In genomic region chr1:117654485-117655219, GRCh38 we compare ENCODE assay signal across 8 cellular contexts. TPM values are rescaled to one million over a fixed set of nuclear protein-coding genes. Genes with fewer than 3 reads are reported as not detected.
DNase-seq lines count a peak whose midpoint lies in the region; ATAC-seq and TF ChIP-seq lines count a peak whose summit lies in the region.

No MANE protein-coding gene starts in this region.

- H3K4me1 ChIP-seq in foreskin keratinocyte = peaks cover 4% of the 10 kb centered on the region
- H3K4me1 ChIP-seq in gastrocnemius medialis = peaks cover 33 to 35% of the 10 kb centered on the region in 2 donors

- no peaks in the 10 kb centered on the region for H3K27me3 ChIP-seq in foreskin keratinocyte
- no peaks in the 10 kb centered on the region for H3K27me3 ChIP-seq in gastrocnemius medialis

- peak; percentile 81 for ATAC-seq in GM18519 (IDR thresholded peaks at IDR 0.05; ENCODE audit: low FRiP score, unreplicated experiment)
- peak; percentile 84 for ATAC-seq in GM21786 (IDR thresholded peaks at IDR 0.05; ENCODE audit: unreplicated experiment)
- no peak for ATAC-seq in foreskin keratinocyte
- no peak for ATAC-seq in gastrocnemius medialis

- in situ Hi-C loops in gastrocnemius medialis (cut with MboI; ENCODE audit: low sequenced_read_pairs in 4 of 4) = no loop called here

- TF ChIP-seq CTCF in foreskin keratinocyte (conservative IDR thresholded peaks at IDR 0.05) = no peak
- no peak for TF ChIP-seq CTCF in gastrocnemius medialis (IDR thresholded peaks at IDR 0.05 in 4 of 5, conservative IDR thresholded peaks at IDR 0.05 in 1 of 5)

- H3K9me3 ChIP-seq in gastrocnemius medialis = no peaks in the 10 kb centered on the region

- H3K36me3 ChIP-seq in gastrocnemius medialis = no peaks in the 10 kb centered on the region

- no peak for TF ChIP-seq POLR2A in gastrocnemius medialis (IDR thresholded peaks at IDR 0.05)

- intact Hi-C loops in gastrocnemius medialis (cut with DNase I; ENCODE audit: low total_unique reads) = no loop called here

- peak; percentile 33 for DNase-seq in NCI-H2107 (lab: John Stamatoyannopoulos, UW)
- peak; percentile 10 to 47 for DNase-seq in foreskin keratinocyte
- DNase-seq in SIG-M5 (lab: John Stamatoyannopoulos, UW) = no peak
- no peak for DNase-seq in globus pallidus (ENCODE audit: low spot score)
- DNase-seq in gastrocnemius medialis = no peak
- DNase-seq in NCI-H128 (lab: John Stamatoyannopoulos, UW; ENCODE audit: unreplicated experiment) = no peak

- no peak overlapping the region for H3K27ac ChIP-seq in foreskin keratinocyte
- H3K27ac ChIP-seq in gastrocnemius medialis = no peak overlapping the region

- H3K4me3 ChIP-seq in gastrocnemius medialis = no peak overlapping the region

RNA-seq across cellular contexts. Expression of gene TENT5C, which starts 48.8 kb away (rescaled TPM):
- total RNA-seq in foreskin keratinocyte = 0.07 and 0.11 TPM in 2 replicates
- 0.02 and 0.07 TPM in 2 replicates for polyA plus RNA-seq in foreskin keratinocyte
- 10 to 100 TPM in 1 of 4 donors, 1 to 10 TPM in 3; 2.3 to 21.8 (median 6.4) TPM for total RNA-seq in gastrocnemius medialis

Comparison
In these comparisons a context has a peak if more than half of its experiments do, and no peak if none do; other contexts are left out.
1. ATAC-seq: peak in GM18519 (single experiment) and GM21786 (single experiment); none in foreskin keratinocyte (single experiment) and gastrocnemius medialis (0 of 2).
2. DNase-seq: peak in NCI-H2107 (single experiment) and foreskin keratinocyte (2 of 2); none in SIG-M5 (single experiment), globus pallidus (single experiment), gastrocnemius medialis (0 of 2) and NCI-H128 (single experiment).